In genomic region chr6:4637691-4638433, GRCh38 we compare ENCODE assay signal across 8 cellular contexts.
DNase-seq lines count a peak whose midpoint lies in the region; ATAC-seq, FAIRE-seq and TF ChIP-seq lines count a peak whose summit lies in the region.
"Had no signal": no experiment of that assay in that cellular context is flagged by ENCODE, and none has a peak within 500 bp of the region (broad histone marks: within the 10 kb centered on the region; RNA-seq: fewer than 3 reads in every experiment).

No MANE protein-coding gene starts in this region.

- no peak overlapping the region for H3K4me3 Mint-ChIP-seq in astrocyte (ENCODE audit: unreplicated experiment)

- no peaks in the 10 kb centered on the region for H3K36me3 Mint-ChIP-seq in astrocyte (ENCODE audit: low read depth, unreplicated experiment)

- no peaks in the 10 kb centered on the region for H3K9me3 ChIP-seq in astrocyte (ENCODE audit: insufficient read depth, low read depth, low read length)

- no peak overlapping the region for H3K4me3 ChIP-seq in astrocyte (ENCODE audit: insufficient read depth, low read depth, low read length)
- H3K4me3 ChIP-seq: skin epidermis had no signal

- DNase-seq in astrocyte (ENCODE audit: low read depth) (peak; percentile 79), NCI-H748 treated with DMSO at 0.1 percent for 48 hours (lab: John Stamatoyannopoulos, UW) (no peak)
- peak; percentile 8 for DNase-seq in stimulated activated CD4-positive, alpha-beta T cell treated with anti-CD3 and anti-CD28 coated beads, Interleukin-4, amount 100 ng/mL, for 1 hour
- no peak for DNase-seq in activated CD4-positive, CD25-positive, alpha-beta regulatory T cell treated with anti-CD3 and anti-CD28 coated beads, Interleukin-2, amount 50 U/mL, for 72 hours

- H3K27ac Mint-ChIP-seq in astrocyte (ENCODE audit: unreplicated experiment) = no peak overlapping the region

- no peak for TF ChIP-seq CTCF in astrocyte (IDR thresholded peaks at IDR 0.05; ENCODE audit: insufficient read depth, low read depth, low read length)

- ATAC-seq in GM18870 (IDR thresholded peaks at IDR 0.05; ENCODE audit: unreplicated experiment) = peak; percentile 73
- peak; percentile 96 for ATAC-seq in HG03196 (IDR thresholded peaks at IDR 0.05; ENCODE audit: unreplicated experiment)
- ATAC-seq in GM19463 (IDR thresholded peaks at IDR 0.05; ENCODE audit: unreplicated experiment) = no peak

- no peak overlapping the region for H2AFZ ChIP-seq in astrocyte (ENCODE audit: low read depth, low read length)

- no peaks in the 10 kb centered on the region for H3K4me1 Mint-ChIP-seq in astrocyte (ENCODE audit: low read depth, unreplicated experiment)

- H3K27ac ChIP-seq in astrocyte (ENCODE audit: low read depth, low read length) = no peak overlapping the region

- H4K20me1 ChIP-seq in astrocyte (ENCODE audit: insufficient read depth, low read length) = no peaks in the 10 kb centered on the region

- H3K4me2 ChIP-seq in astrocyte (ENCODE audit: low read length) = no peak overlapping the region

- no peaks in the 10 kb centered on the region for H3K4me1 ChIP-seq in astrocyte (ENCODE audit: insufficient read depth, low read length)

- H3K36me3 ChIP-seq in astrocyte (ENCODE audit: insufficient read depth, low read length) = no peaks in the 10 kb centered on the region

- no peaks in the 10 kb centered on the region for H3K27me3 Mint-ChIP-seq in astrocyte (ENCODE audit: low read depth, unreplicated experiment)

- H3K27me3 ChIP-seq in astrocyte (ENCODE audit: insufficient read depth, low read length) = no peaks in the 10 kb centered on the region

- peak; percentile 20 for FAIRE-seq in astrocyte (lab: Jason Lieb, UNC)

- no peak overlapping the region for H3K9ac ChIP-seq in astrocyte (ENCODE audit: low read length)

- H3K79me2 ChIP-seq in astrocyte (ENCODE audit: insufficient read depth, low read length) = no peaks in the 10 kb centered on the region

- peaks cover 9% of the 10 kb centered on the region for H3K9me3 Mint-ChIP-seq in astrocyte (ENCODE audit: unreplicated experiment)

Comparison
In these comparisons a context has a peak if more than half of its experiments do, and no peak if none do; other contexts are left out.
1. DNase-seq: peak in astrocyte (single experiment) and stimulated activated CD4-positive, alpha-beta T cell treated with anti-CD3 and anti-CD28 coated beads, Interleukin-4, amount 100 ng/mL, for 1 hour (single experiment); none in NCI-H748 treated with DMSO at 0.1 percent for 48 hours (single experiment) and activated CD4-positive, CD25-positive, alpha-beta regulatory T cell treated with anti-CD3 and anti-CD28 coated beads, Interleukin-2, amount 50 U/mL, for 72 hours (single experiment).